ENCODE assay signal across 21 cellular contexts in genomic region chr7:69749358-69749757, GRCh38.
DNase-seq lines count a peak whose midpoint lies in the region; ATAC-seq, FAIRE-seq and TF ChIP-seq lines count a peak whose summit lies in the region.
"Had no signal": no experiment of that assay in that cellular context is flagged by ENCODE, and none has a peak within 500 bp of the region (broad histone marks: within the 10 kb centered on the region; RNA-seq: fewer than 3 reads in every experiment).

No MANE protein-coding gene starts in this region.

- H3K9me3 ChIP-seq in Caco-2 = no peaks in the 10 kb centered on the region
- H3K9me3 ChIP-seq in HUES64 (ENCODE audit: insufficient read depth, low read depth, low read length) = no peaks in the 10 kb centered on the region
- H3K9me3 ChIP-seq in H1 (ENCODE audit: insufficient read depth in 2 of 2, low read depth in 1 of 2, low read length in 1 of 2) = no peaks in the 10 kb centered on the region
- H3K9me3 ChIP-seq in PC-3 (ENCODE audit: low read length) = no peaks in the 10 kb centered on the region
- H3K9me3 ChIP-seq: Peyer's patch, SJSA1 had no signal

- H3K56ac ChIP-seq in H1 (replicated peaks; ENCODE audit: insufficient read length, low read depth, low read length) = no peak overlapping the region

- H3K4ac ChIP-seq in H1 (replicated peaks; ENCODE audit: insufficient read length, low read depth, low read length) = no peak overlapping the region

- no peak for DNase-seq in Caco-2
- DNase-seq in H1 (ENCODE audit: low read depth in 1 of 2, low spot score in 2 of 2) = no peak
- no peak for DNase-seq in mesothelial cell of epicardium (ENCODE audit: low spot score in 2 of 2, unreplicated experiment in 2 of 2)
- DNase-seq in PC-3 = no peak
- no peak for DNase-seq in NCI-H1105 treated with DMSO at 0.1 percent for 48 hours (lab: John Stamatoyannopoulos, UW)
- no peak for DNase-seq in NCI-H2107 treated with DMSO at 0.1 percent for 48 hours (lab: John Stamatoyannopoulos, UW; ENCODE audit: unreplicated experiment)
- DNase-seq: ACHN, DMS 273 treated with DMSO at 0.1 percent for 48 hours, GDM1, KG1, MV-4-11, NCI-H1930, NCI-H446 treated with DMSO at 0.1 percent for 48 hours, Peyer's patch, SW 1271, T-helper 2 cell had no signal

- H3K23me2 ChIP-seq in H1 (ENCODE audit: low read depth, low read length) = no peaks in the 10 kb centered on the region; the same call in 1 of the 2 replicates

- H3K9me3 Mint-ChIP-seq in Caco-2 (ENCODE audit: unreplicated experiment) = no peaks in the 10 kb centered on the region
- no peaks in the 10 kb centered on the region for H3K9me3 Mint-ChIP-seq in mesothelial cell of epicardium
- H3K9me3 Mint-ChIP-seq: CD14-positive monocyte had no signal

- H3K4me3 Mint-ChIP-seq in Caco-2 (ENCODE audit: unreplicated experiment) = no peak overlapping the region
- H3K4me3 Mint-ChIP-seq in mesothelial cell of epicardium = no peak overlapping the region
- H3K4me3 Mint-ChIP-seq: CD14-positive monocyte had no signal

- H3K27ac ChIP-seq in HUES64 (ENCODE audit: low read depth, low read length) (peak overlapping the region; percentile 39; the same call in 1 of the 2 replicates), H1 (ENCODE audit: low read depth, low read length) (no peak overlapping the region), PC-3 (ENCODE audit: low read length) (no peak overlapping the region)
- H3K27ac ChIP-seq: Peyer's patch, SJSA1 had no signal

- H3K14ac ChIP-seq in H1 (ENCODE audit: insufficient read length) = no peak overlapping the region

- no peaks in the 10 kb centered on the region for H4K20me1 ChIP-seq in H1 (replicated peaks in 1 of 2; ENCODE audit: control insufficient read depth in 1 of 2, insufficient read depth in 2 of 2, low read length in 2 of 2)
- no peaks in the 10 kb centered on the region for H4K20me1 ChIP-seq in PC-3 (ENCODE audit: low read length)

- TF ChIP-seq CTCF in Caco-2 (IDR thresholded peaks at IDR 0.05; ENCODE audit: insufficient read depth in 1 of 2, low read depth in 1 of 2, low read length in 1 of 2, severe bottlenecking in 1 of 2, unreplicated experiment in 1 of 2) = no peak
- TF ChIP-seq CTCF in H1 (IDR thresholded peaks at IDR 0.05; ENCODE audit: control extremely low read depth in 1 of 3, insufficient read depth in 1 of 3, low read depth in 1 of 3, low read length in 3 of 3) = no peak
- no peak for TF ChIP-seq CTCF in mesothelial cell of epicardium (IDR thresholded peaks at IDR 0.05; ENCODE audit: unreplicated experiment)
- TF ChIP-seq CTCF in PC-3 (conservative IDR thresholded peaks at IDR 0.05; ENCODE audit: low read depth, low read length) = no peak

- H3K36me3 Mint-ChIP-seq in Caco-2 (ENCODE audit: insufficient read depth, unreplicated experiment) (no peaks in the 10 kb centered on the region), mesothelial cell of epicardium (no peaks in the 10 kb centered on the region)
- H3K36me3 Mint-ChIP-seq: CD14-positive monocyte had no signal

- H3K4me1 Mint-ChIP-seq in Caco-2 (ENCODE audit: low read depth, unreplicated experiment) (peaks cover 41% of the 10 kb centered on the region), mesothelial cell of epicardium (peaks cover 45% of the 10 kb centered on the region)

- CTCF ChIA-PET in Caco-2 (lab: Charles Lee) (no interaction called here), H1 (lab: Charles Lee; ENCODE audit: partially characterized antibody) (interaction anchor here (2.1 kb wide), 1 partner anchor 10 kb away, joined by 6 read pairs; no protein-coding TSS in a partner anchor), PC-3 (lab: Charles Lee) (no interaction called here)

- no peaks in the 10 kb centered on the region for H3K79me2 ChIP-seq in H1 (ENCODE audit: control insufficient read depth in 1 of 2, insufficient read depth in 2 of 2, low read length in 2 of 2)
- no peaks in the 10 kb centered on the region for H3K79me2 ChIP-seq in PC-3 (ENCODE audit: low read length)

- no peak for TF ChIP-seq POLR2A in H1 (IDR thresholded peaks at IDR 0.05; ENCODE audit: control extremely low read depth in 1 of 2, low read depth in 2 of 2, low read length in 2 of 2)

- H2BK15ac ChIP-seq in H1 (ENCODE audit: low read length) = no peak overlapping the region

- no peak overlapping the region for H4K5ac ChIP-seq in H1 (ENCODE audit: insufficient read length, low read depth, low read length)

- H2AFZ ChIP-seq in H1 (ENCODE audit: low read length) (no peak overlapping the region), PC-3 (ENCODE audit: low read length) (no peak overlapping the region)

- TF ChIP-seq EP300 in H1 (IDR thresholded peaks at IDR 0.05; ENCODE audit: borderline replicate concordance in 1 of 2, low read depth in 2 of 2, low read length in 2 of 2) = no peak

- no peak overlapping the region for H3K4me2 ChIP-seq in H1 (ENCODE audit: insufficient read depth in 1 of 2, low read depth in 2 of 2, low read length in 2 of 2)
- H3K4me2 ChIP-seq in PC-3 (ENCODE audit: low read length) = no peak overlapping the region

- H3K27ac Mint-ChIP-seq in Caco-2 (ENCODE audit: unreplicated experiment) (peak overlapping the region; percentile 39), mesothelial cell of epicardium (peak overlapping the region; percentile 10)
- H3K27ac Mint-ChIP-seq: CD14-positive monocyte had no signal

- H3K27me3 Mint-ChIP-seq in Caco-2 (ENCODE audit: insufficient read depth, unreplicated experiment) (no peaks in the 10 kb centered on the region), mesothelial cell of epicardium (ENCODE audit: low read depth) (no peaks in the 10 kb centered on the region)

- POLR2A ChIA-PET in Caco-2 (lab: Charles Lee) = no interaction called here
- POLR2A ChIA-PET in H1 (lab: Charles Lee; ENCODE audit: partially characterized antibody) = interaction anchor here (1.0 kb wide), 1 partner anchor 19 kb away, joined by 4 read pairs; no protein-coding TSS in a partner anchor
- POLR2A ChIA-PET in PC-3 (lab: Charles Lee; ENCODE audit: unreplicated experiment) = no interaction called here

- H3K9me2 ChIP-seq in PC-3 (replicated peaks; ENCODE audit: low read length) = no peaks in the 10 kb centered on the region

- TF ChIP-seq RAD21 in H1 (IDR thresholded peaks at IDR 0.05 in 1 of 2, conservative IDR thresholded peaks at IDR 0.05 in 1 of 2; ENCODE audit: low read depth in 2 of 2, low read length in 2 of 2) = no peak

- H3K23ac ChIP-seq in H1 (ENCODE audit: insufficient read length) = no peak overlapping the region

- no peak overlapping the region; the same call in 1 of the 2 replicates for H2BK12ac ChIP-seq in H1 (ENCODE audit: low read depth, low read length)

- H3K4me1 ChIP-seq in Caco-2 = peaks cover 21% of the 10 kb centered on the region
- peaks cover 22% of the 10 kb centered on the region; the same call in 1 of the 2 replicates for H3K4me1 ChIP-seq in HUES64 (ENCODE audit: insufficient read depth, low read length)
- peaks cover 0 to 4% (median 0%) of the 10 kb centered on the region in 4 experiments; a peak in 2 of 7 replicates for H3K4me1 ChIP-seq in H1 (replicated peaks in 1 of 4; ENCODE audit: control insufficient read depth in 3 of 4, insufficient read depth in 4 of 4, low read length in 3 of 4)
- H3K4me1 ChIP-seq in PC-3 (ENCODE audit: insufficient read depth, low read length) = no peaks in the 10 kb centered on the region
- H3K4me1 ChIP-seq: SJSA1 had no signal

- no TSS peak for BruUV-seq in Caco-2 (replicated peaks; lab: Mats Ljungman, UMichigan)
- no TSS peak for BruUV-seq in PC-3 (replicated peaks; lab: Mats Ljungman, UMichigan)

- no peak for FAIRE-seq in H1 (lab: Jason Lieb, UNC)

- H2BK120ac ChIP-seq in H1 (replicated peaks; ENCODE audit: low read depth, low read length) = no peak overlapping the region

- H2BK5ac ChIP-seq in H1 (ENCODE audit: low read depth, low read length) = no peak overlapping the region

- no peaks in the 10 kb centered on the region for H3F3A ChIP-seq in PC-3 (ENCODE audit: low read length, unreplicated experiment)

- H3K79me1 ChIP-seq in H1 (ENCODE audit: low read depth, low read length) = no peaks in the 10 kb centered on the region

- H3K4me3 ChIP-seq in Caco-2 (ENCODE audit: low read depth, low read length) (no peak overlapping the region), HUES64 (ENCODE audit: low read length) (no peak overlapping the region), H1 (ENCODE audit: extremely low read depth in 1 of 4, insufficient read depth in 2 of 4, low read depth in 3 of 4, low read length in 4 of 4) (no peak overlapping the region), PC-3 (ENCODE audit: low read length) (no peak overlapping the region)
- H3K4me3 ChIP-seq: Peyer's patch, SJSA1 had no signal

- ATAC-seq in PC-3 (no peak), HG02970 (IDR thresholded peaks at IDR 0.05; ENCODE audit: low FRiP score, unreplicated experiment) (no peak)
- ATAC-seq: HCT116 had no signal

- H3K27me3 ChIP-seq in Caco-2 (replicated peaks; ENCODE audit: control insufficient read depth, insufficient read depth, low read length) = no peaks in the 10 kb centered on the region
- H3K27me3 ChIP-seq in HUES64 (ENCODE audit: insufficient read depth, low read length) = no peaks in the 10 kb centered on the region
- no peaks in the 10 kb centered on the region for H3K27me3 ChIP-seq in H1 (replicated peaks in 1 of 4; ENCODE audit: control insufficient read depth in 3 of 4, extremely low read depth in 1 of 4, insufficient read depth in 3 of 4, low read length in 3 of 4)
- H3K27me3 ChIP-seq in PC-3 (ENCODE audit: low read length) = no peaks in the 10 kb centered on the region
- H3K27me3 ChIP-seq: Peyer's patch, SJSA1 had no signal

- H2BK20ac ChIP-seq in H1 (ENCODE audit: low read length) = no peak overlapping the region

- no peak overlapping the region for H3K18ac ChIP-seq in H1 (ENCODE audit: extremely low read depth, low read length)

- intact Hi-C loops in Caco-2 (cut with micrococcal nuclease; ENCODE audit: unreplicated experiment) (loop anchor here (1.0 kb wide), 1 partner anchor 51 kb away; no protein-coding TSS in a partner anchor), PC-3 (cut with micrococcal nuclease) (no loop called here)

- no peaks in the 10 kb centered on the region for H3K36me3 ChIP-seq in Caco-2 (ENCODE audit: control insufficient read depth, insufficient read depth, low read length)
- H3K36me3 ChIP-seq in HUES64 (ENCODE audit: insufficient read depth, low read length) = no peaks in the 10 kb centered on the region
- H3K36me3 ChIP-seq in H1 (ENCODE audit: control insufficient read depth in 2 of 4, insufficient read depth in 4 of 4, low read length in 3 of 4) = no peaks in the 10 kb centered on the region
- H3K36me3 ChIP-seq in PC-3 (ENCODE audit: low read depth, low read length) = no peaks in the 10 kb centered on the region
- H3K36me3 ChIP-seq: Peyer's patch, SJSA1 had no signal

- no peak overlapping the region for H4K8ac ChIP-seq in H1 (ENCODE audit: extremely low read depth, insufficient read depth, low read length)

- 0 out of 2 replicates have a peak overlapping the region, but pooled peaks have one; percentile 1 for H3K9ac ChIP-seq in HUES64 (ENCODE audit: low read depth, low read length)
- no peak overlapping the region for H3K9ac ChIP-seq in H1 (replicated peaks in 1 of 4; ENCODE audit: extremely low read depth in 1 of 4, low read depth in 3 of 4, low read length in 3 of 4)
- H3K9ac ChIP-seq in PC-3 (ENCODE audit: low read length) = no peak overlapping the region

- H4K91ac ChIP-seq in H1 (replicated peaks; ENCODE audit: insufficient read length, low read length) = no peak overlapping the region

- WGBS in HUES64 = 93% methylated on average over 6 of the region's 6 CpGs
- 91% methylated on average over 6 of the region's 6 CpGs; no CpG with 5 or more reads in 1 of the 2 experiments for WGBS in H1 (ENCODE audit: extremely low coverage in 1 of 2, insufficient coverage in 1 of 2, insufficient read length in 1 of 2, insufficient replicate concordance in 2 of 2, low coverage in 1 of 2, low lambda C conversion rate in 2 of 2, missing lambda C conversion rate in 1 of 2), 2 experiments

- no peak overlapping the region for H2AK5ac ChIP-seq in H1 (ENCODE audit: low read depth, low read length)
